Comparison of ENCODE assay signal across 8 cellular contexts in the genomic region with DNA sequence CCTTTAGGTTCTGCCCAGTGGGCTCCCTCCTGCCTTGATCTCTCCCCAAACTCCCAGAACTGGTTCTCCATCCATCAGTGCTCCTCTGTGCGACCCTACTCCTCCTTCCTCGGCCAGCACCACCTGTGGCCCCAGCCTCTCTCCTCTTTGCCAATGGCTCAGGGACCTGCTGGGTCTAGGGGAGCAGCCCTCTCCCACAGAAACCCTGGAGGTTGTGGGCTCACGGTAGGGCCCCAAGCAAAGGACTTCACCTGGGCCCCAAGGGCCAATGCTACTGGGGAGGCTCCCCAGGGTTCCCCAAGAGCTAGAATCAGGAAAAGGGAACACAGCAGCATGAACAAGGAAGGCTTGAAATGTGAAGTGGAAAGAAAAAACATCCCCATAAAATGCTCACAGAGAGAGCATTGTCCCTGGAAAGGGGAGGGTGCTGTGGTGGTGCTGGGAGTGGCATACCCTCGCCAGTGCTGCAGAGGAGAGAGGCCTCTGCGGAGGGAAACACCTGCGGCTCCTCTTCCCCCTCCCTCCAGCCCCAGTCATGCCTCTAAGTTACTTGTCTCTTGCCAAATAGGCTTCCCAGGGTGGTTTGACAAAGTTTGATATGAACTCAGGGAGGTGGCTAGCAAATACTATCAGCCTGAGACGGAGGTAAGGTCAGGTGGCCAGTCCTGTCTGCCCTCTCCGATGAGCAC. TPM values are rescaled to one million over a fixed set of nuclear protein-coding genes. Genes with fewer than 3 reads are reported as not detected.
DNase-seq lines count a peak whose midpoint lies in the region; ATAC-seq and TF ChIP-seq lines count a peak whose summit lies in the region.

No MANE protein-coding gene starts in this region.

- H2AK5ac ChIP-seq in mesenchymal stem cell (ENCODE audit: low read length, severe bottlenecking), result no peak overlapping the region

- no peak overlapping the region for H2AFZ ChIP-seq in mesenchymal stem cell (ENCODE audit: low read depth, low read length)

- H3K4ac ChIP-seq in mesenchymal stem cell (ENCODE audit: low read depth in 1 of 2, low read length in 2 of 2), result no peak overlapping the region

- no peak overlapping the region for H3K4me2 ChIP-seq in mesenchymal stem cell (ENCODE audit: low read length, poor library complexity, severe bottlenecking)

- H3K79me1 ChIP-seq in mesenchymal stem cell (replicated peaks; ENCODE audit: low read length, poor library complexity, severe bottlenecking), result peaks cover 30% of the 10 kb centered on the region

- H3K36me3 ChIP-seq in tibial artery, result peaks cover 0 to 21% (median 16%) of the 10 kb centered on the region in 3 donors
- peaks cover 9 to 16% of the 10 kb centered on the region in 2 experiments for H3K36me3 ChIP-seq in mesenchymal stem cell (ENCODE audit: control insufficient read depth in 1 of 2, insufficient read depth in 2 of 2, low read depth in 1 of 2, low read length in 2 of 2)

- H3K4me1 ChIP-seq in tibial artery (peaks cover 3 to 54% (median 50%) of the 10 kb centered on the region in 4 donors), mesenchymal stem cell (ENCODE audit: control insufficient read depth, insufficient read depth, low read depth, low read length) (peaks cover 26% of the 10 kb centered on the region)

- H3K27me3 Mint-ChIP-seq in activated T-cell treated with anti-CD3 and anti-CD28 coated beads, Interleukin-2, amount 50 U/mL, for 24 hours, result no peaks in the 10 kb centered on the region
- no peaks in the 10 kb centered on the region for H3K27me3 Mint-ChIP-seq in activated T-helper 17 cell treated with anti-CD3 and anti-CD28 coated beads, Interleukin-2, amount 50 U/mL, for 72 hours

- peak overlapping the region; percentile 85 for H3K4me3 Mint-ChIP-seq in activated T-cell treated with anti-CD3 and anti-CD28 coated beads, Interleukin-2, amount 50 U/mL, for 24 hours
- H3K4me3 Mint-ChIP-seq in activated T-helper 17 cell treated with anti-CD3 and anti-CD28 coated beads, Interleukin-2, amount 50 U/mL, for 72 hours, result peak overlapping the region; percentile 91

- peak overlapping the region in 1 of 2 donors; percentile 73 for H3K4me3 ChIP-seq in tibial artery
- H3K4me3 ChIP-seq in mesenchymal stem cell (ENCODE audit: insufficient read depth in 1 of 2, low read depth in 1 of 2, low read length in 2 of 2), result no peak overlapping the region

- intact Hi-C loops in tibial artery (cut with DNase I; ENCODE audit: low total_unique reads), result loop anchor here (2.0 kb wide), 1 partner anchor 15 kb away; no protein-coding TSS in a partner anchor

- 99% methylated on average over 5 of the region's 8 CpGs for WGBS in mesenchymal stem cell

- H3K18ac ChIP-seq in mesenchymal stem cell (ENCODE audit: low read depth in 1 of 2, low read length in 2 of 2), result no peak overlapping the region

- H3K27ac ChIP-seq in layer of hippocampus (ENCODE audit: low read depth, low read length) (peak overlapping the region; percentile 98), tibial artery (peak overlapping the region; percentile 87 to 94), mesenchymal stem cell (ENCODE audit: low read length, poor library complexity, severe bottlenecking) (no peak overlapping the region)

- no peak overlapping the region for H3K9ac ChIP-seq in mesenchymal stem cell (ENCODE audit: low read length)

- H3K27me3 ChIP-seq in layer of hippocampus (ENCODE audit: control insufficient read depth, insufficient read depth, low read length) (no peaks in the 10 kb centered on the region), tibial artery (no peaks in the 10 kb centered on the region), mesenchymal stem cell (ENCODE audit: control insufficient read depth in 1 of 2, insufficient read depth in 1 of 2, low read length in 2 of 2) (no peaks in the 10 kb centered on the region)

- peaks cover 72% of the 10 kb centered on the region for H3K4me1 Mint-ChIP-seq in activated T-cell treated with anti-CD3 and anti-CD28 coated beads, Interleukin-2, amount 50 U/mL, for 24 hours (ENCODE audit: low read depth)
- H3K4me1 Mint-ChIP-seq in activated T-helper 17 cell treated with anti-CD3 and anti-CD28 coated beads, Interleukin-2, amount 50 U/mL, for 72 hours, result peaks cover 48% of the 10 kb centered on the region

- H2BK15ac ChIP-seq in mesenchymal stem cell (ENCODE audit: low read depth, poor library complexity, severe bottlenecking), result no peak overlapping the region

- DNase-seq in activated T-cell treated with anti-CD3 and anti-CD28 coated beads, Interleukin-2, amount 50 U/mL, for 24 hours, result peak; percentile 46
- DNase-seq in activated T-cell treated with anti-CD3 and anti-CD28 coated beads for 4 hours (no peak), tibial artery (no peak), mesenchymal stem cell (no peak)

- H4K91ac ChIP-seq in mesenchymal stem cell (ENCODE audit: low read length), result no peak overlapping the region

- H3K23ac ChIP-seq in mesenchymal stem cell (ENCODE audit: low read length in 2 of 2), result no peak overlapping the region

- peak overlapping the region; percentile 90 for H3K27ac Mint-ChIP-seq in activated T-cell treated with anti-CD3 and anti-CD28 coated beads, Interleukin-2, amount 50 U/mL, for 24 hours
- peak overlapping the region; percentile 88 for H3K27ac Mint-ChIP-seq in activated T-helper 17 cell treated with anti-CD3 and anti-CD28 coated beads, Interleukin-2, amount 50 U/mL, for 72 hours

- H3K9me3 ChIP-seq in tibial artery, result no peaks in the 10 kb centered on the region
- H3K9me3 ChIP-seq in mesenchymal stem cell (ENCODE audit: control insufficient read depth, low read length), result no peaks in the 10 kb centered on the region

- H2BK120ac ChIP-seq in mesenchymal stem cell (ENCODE audit: low read depth, low read length), result no peak overlapping the region

- no peak overlapping the region for H2BK5ac ChIP-seq in mesenchymal stem cell (ENCODE audit: low read depth, low read length, poor library complexity, severe bottlenecking)

- H3K9me3 Mint-ChIP-seq in activated T-cell treated with anti-CD3 and anti-CD28 coated beads, Interleukin-2, amount 50 U/mL, for 24 hours, result no peaks in the 10 kb centered on the region
- no peaks in the 10 kb centered on the region for H3K9me3 Mint-ChIP-seq in activated T-helper 17 cell treated with anti-CD3 and anti-CD28 coated beads, Interleukin-2, amount 50 U/mL, for 72 hours

- H3K14ac ChIP-seq in mesenchymal stem cell (ENCODE audit: low read length in 2 of 2), result no peak overlapping the region

- no peak for TF ChIP-seq CTCF in tibial artery (IDR thresholded peaks at IDR 0.05)

- ATAC-seq in activated T-helper 17 cell treated with anti-CD3 and anti-CD28 coated beads, Interleukin-2, amount 50 U/mL, for 72 hours (replicated peaks), result no peak
- no peak for ATAC-seq in GM18873 (IDR thresholded peaks at IDR 0.05; ENCODE audit: low FRiP score, unreplicated experiment)
- no peak for ATAC-seq in HG03439 (IDR thresholded peaks at IDR 0.05; ENCODE audit: unreplicated experiment)

- no peak overlapping the region for H2BK12ac ChIP-seq in mesenchymal stem cell (ENCODE audit: low read length in 2 of 2)

- H4K8ac ChIP-seq in mesenchymal stem cell (ENCODE audit: low read length), result no peak overlapping the region

- peaks cover 28% of the 10 kb centered on the region for H3K36me3 Mint-ChIP-seq in activated T-cell treated with anti-CD3 and anti-CD28 coated beads, Interleukin-2, amount 50 U/mL, for 24 hours (ENCODE audit: low read depth)
- H3K36me3 Mint-ChIP-seq in activated T-helper 17 cell treated with anti-CD3 and anti-CD28 coated beads, Interleukin-2, amount 50 U/mL, for 72 hours (ENCODE audit: low read depth), result peaks cover 61% of the 10 kb centered on the region

RNA-seq across cellular contexts. Expression of a gene that starts 2.5 kb away (rescaled TPM):
- total RNA-seq in activated T-helper 17 cell treated with anti-CD3 and anti-CD28 coated beads, Interleukin-2, amount 50 U/mL, for 72 hours, result 100 to 1,000 TPM in 1 of 2 donors, 10 to 100 TPM in 1; 74.9 to 242 TPM
- 27.0 TPM for polyA plus RNA-seq in mesenchymal stem cell (2013, experiment 1 of 2)
- polyA plus RNA-seq in mesenchymal stem cell (2013, experiment 2 of 2), result 24.8 TPM

RNA-seq across cellular contexts. Expression of a gene that starts 9.3 kb away (rescaled TPM):
- total RNA-seq in activated T-helper 17 cell treated with anti-CD3 and anti-CD28 coated beads, Interleukin-2, amount 50 U/mL, for 72 hours, result not detected
- polyA plus RNA-seq in mesenchymal stem cell (2013, experiment 1 of 2), result 0.07 TPM
- polyA plus RNA-seq in mesenchymal stem cell (2013, experiment 2 of 2), result 0.15 TPM

RNA-seq across cellular contexts. Expression of a gene that starts 44.4 kb away (rescaled TPM):
- total RNA-seq in activated T-helper 17 cell treated with anti-CD3 and anti-CD28 coated beads, Interleukin-2, amount 50 U/mL, for 72 hours, result 100 to 1,000 TPM in 1 of 2 donors, 10 to 100 TPM in 1; 63.2 to 105 TPM
- polyA plus RNA-seq in mesenchymal stem cell (2013, experiment 1 of 2), result 31.6 TPM
- polyA plus RNA-seq in mesenchymal stem cell (2013, experiment 2 of 2), result 32.5 TPM
